Comparison of ENCODE assay signal across 10 cellular contexts in the genomic region with DNA sequence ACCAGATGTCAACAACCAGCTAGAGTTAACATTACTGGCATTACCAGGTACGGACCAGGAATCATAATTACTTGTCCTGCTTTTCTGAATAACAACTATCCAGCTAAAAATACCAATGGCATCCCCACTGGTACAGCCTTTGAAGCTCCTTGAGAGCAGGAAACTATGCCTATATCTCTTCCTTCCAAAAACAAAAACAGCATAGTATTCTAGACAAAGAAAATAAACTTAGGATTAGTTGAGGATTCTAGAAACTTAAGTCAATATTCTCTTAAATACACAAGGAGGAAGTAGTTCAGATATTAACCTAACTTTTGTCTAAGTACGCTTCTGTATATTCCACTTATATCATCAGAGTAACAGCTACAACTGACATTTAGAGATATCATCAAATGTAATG. TPM values are rescaled to one million over a fixed set of nuclear protein-coding genes. Genes with fewer than 3 reads are reported as not detected.
DNase-seq lines count a peak whose midpoint lies in the region; ATAC-seq and TF ChIP-seq lines count a peak whose summit lies in the region.
"Had no signal": no experiment of that assay in that cellular context is flagged by ENCODE, and none has a peak within 500 bp of the region (broad histone marks: within the 10 kb centered on the region; RNA-seq: fewer than 3 reads in every experiment).

No MANE protein-coding gene starts in this region.

- H3K9me3 ChIP-seq in smooth muscle cell (replicated peaks; ENCODE audit: low read depth): no peaks in the 10 kb centered on the region

- peak overlapping the region; percentile 100 for H3K9ac ChIP-seq in smooth muscle cell (ENCODE audit: low read depth)

- H4K20me1 ChIP-seq in smooth muscle cell (ENCODE audit: low read depth): peaks cover 72% of the 10 kb centered on the region

- no peak for TF ChIP-seq CTCF in VCaP (conservative IDR thresholded peaks at IDR 0.05)
- TF ChIP-seq CTCF in fibroblast of mammary gland (conservative IDR thresholded peaks at IDR 0.05; ENCODE audit: control insufficient read depth, insufficient read depth, low read depth, low read length): no peak
- no peak for TF ChIP-seq CTCF in smooth muscle cell (IDR thresholded peaks at IDR 0.05; ENCODE audit: borderline replicate concordance, insufficient read depth, poor library complexity, severe bottlenecking)
- TF ChIP-seq CTCF in omental fat pad (IDR thresholded peaks at IDR 0.05): no peak

- CTCF ChIA-PET in activated CD4-positive, alpha-beta T cell treated with anti-CD3 and anti-CD28 coated beads, Interleukin-2, amount 10 ng/mL, durations not matched to agents 7 days and 5 days (lab: Charles Lee): interaction anchor here (0.6 to 1.5 kb wide), 8 partner anchors 8 to 144 kb away, joined by 3 to 6 read pairs (median 4); no protein-coding TSS in a partner anchor

- POLR2A ChIA-PET in activated CD4-positive, alpha-beta T cell treated with anti-CD3 and anti-CD28 coated beads, Interleukin-2, amount 10 ng/mL, durations not matched to agents 7 days and 5 days (lab: Charles Lee): interaction anchor here (0.6 to 1.5 kb wide), 2 partner anchors 29 to 30 kb away, joined by 3 to 13 read pairs; a partner anchor contains a TSS

- no peaks in the 10 kb centered on the region for H3K9me3 Mint-ChIP-seq in activated CD4-positive, alpha-beta T cell treated with anti-CD3 and anti-CD28 coated beads, Interleukin-2, amount 10 ng/mL, durations not matched to agents 7 days and 5 days

- H3K27ac ChIP-seq in VCaP (peak overlapping the region; percentile 98; the same call in 1 of the 2 replicates), smooth muscle cell (ENCODE audit: low read depth) (peak overlapping the region; percentile 99)

- no peak for DNase-seq in activated CD4-positive, alpha-beta T cell treated with anti-CD3 and anti-CD28 coated beads, Interleukin-2, amount 10 ng/mL, durations not matched to agents 7 days and 5 days
- DNase-seq in activated CD4-positive, alpha-beta T cell treated with anti-CD3 and anti-CD28 coated beads, Interleukin-2, amount 50 U/mL, for 4 hours: no peak
- DNase-seq in fibroblast of mammary gland (ENCODE audit: low read depth): no peak
- no peak for DNase-seq in smooth muscle cell (lab: John Stamatoyannopoulos, UW; ENCODE audit: unreplicated experiment)
- no peak for DNase-seq in omental fat pad (ENCODE audit: low spot score)
- no peak for DNase-seq in NCI-H2171 treated with DMSO at 0.1 percent for 48 hours (lab: John Stamatoyannopoulos, UW)
- DNase-seq: left colon; stimulated activated CD8-positive, alpha-beta memory T cell treated with anti-CD3 and anti-CD28 coated beads, Interleukin-4, amount 100 ng/mL, for 48 hours had no signal

- ATAC-seq in omental fat pad (ENCODE audit: low FRiP score) (no peak), GM21717 (IDR thresholded peaks at IDR 0.05; ENCODE audit: unreplicated experiment) (no peak)
- ATAC-seq: left colon had no signal

- peaks cover 35% of the 10 kb centered on the region for H3K4me1 ChIP-seq in smooth muscle cell (ENCODE audit: low read depth)

- peak overlapping the region; percentile 69 for H3K4me3 Mint-ChIP-seq in activated CD4-positive, alpha-beta T cell treated with anti-CD3 and anti-CD28 coated beads, Interleukin-2, amount 10 ng/mL, durations not matched to agents 7 days and 5 days

- H3K4me3 ChIP-seq in fibroblast of mammary gland (ENCODE audit: control insufficient read depth, low read depth, low read length): peak overlapping the region; percentile 88
- peak overlapping the region; percentile 94 for H3K4me3 ChIP-seq in smooth muscle cell

- H3K27me3 ChIP-seq in smooth muscle cell (ENCODE audit: low read depth): no peaks in the 10 kb centered on the region

- H3K27me3 Mint-ChIP-seq in activated CD4-positive, alpha-beta T cell treated with anti-CD3 and anti-CD28 coated beads, Interleukin-2, amount 10 ng/mL, durations not matched to agents 7 days and 5 days: no peaks in the 10 kb centered on the region

- H3K79me2 ChIP-seq in smooth muscle cell (ENCODE audit: low read depth): peaks cover 93% of the 10 kb centered on the region

- peak overlapping the region; percentile 62 for H3K27ac Mint-ChIP-seq in activated CD4-positive, alpha-beta T cell treated with anti-CD3 and anti-CD28 coated beads, Interleukin-2, amount 10 ng/mL, durations not matched to agents 7 days and 5 days

- no peaks in the 10 kb centered on the region for H3F3A ChIP-seq in smooth muscle cell (ENCODE audit: low read depth)

- peaks cover 12% of the 10 kb centered on the region for H3K36me3 ChIP-seq in smooth muscle cell (ENCODE audit: low read depth)

- H3K4me2 ChIP-seq in smooth muscle cell: peak overlapping the region; percentile 94

- H3K4me1 Mint-ChIP-seq in activated CD4-positive, alpha-beta T cell treated with anti-CD3 and anti-CD28 coated beads, Interleukin-2, amount 10 ng/mL, durations not matched to agents 7 days and 5 days: peaks cover 43% of the 10 kb centered on the region

- H2AFZ ChIP-seq in smooth muscle cell (ENCODE audit: low read depth): no peak overlapping the region

- H3K36me3 Mint-ChIP-seq in activated CD4-positive, alpha-beta T cell treated with anti-CD3 and anti-CD28 coated beads, Interleukin-2, amount 10 ng/mL, durations not matched to agents 7 days and 5 days (ENCODE audit: low read depth): peaks cover 30% of the 10 kb centered on the region

- WGBS in smooth muscle cell (ENCODE audit: low lambda C conversion rate): 23% methylated on average over 2 of the region's 2 CpGs

RNA-seq across cellular contexts. Expression of a gene that starts 3.0 kb away (rescaled TPM):
- 100 to 1,000 TPM; 193 to 217 TPM for total RNA-seq in activated CD4-positive, alpha-beta T cell treated with anti-CD3 and anti-CD28 coated beads, Interleukin-2, amount 10 ng/mL, durations not matched to agents 7 days and 5 days
- total RNA-seq in smooth muscle cell (144 and 166 TPM in 2 replicates), omental fat pad (100 to 1,000 TPM in 2 of 4 donors, 10 to 100 TPM in 2; 70.2 to 152 (median 94.4) TPM)
- 50.5 and 60.4 TPM in 2 replicates for polyA plus RNA-seq in smooth muscle cell

RNA-seq across cellular contexts. Expression of a gene that starts 28.8 kb away (rescaled TPM):
- 10 to 100 TPM; 11.5 to 13.2 TPM for total RNA-seq in activated CD4-positive, alpha-beta T cell treated with anti-CD3 and anti-CD28 coated beads, Interleukin-2, amount 10 ng/mL, durations not matched to agents 7 days and 5 days
- total RNA-seq in smooth muscle cell: 48.9 and 92.8 TPM in 2 replicates
- 31.5 and 43.4 TPM in 2 replicates for polyA plus RNA-seq in smooth muscle cell
- 10 to 100 TPM; 32.1 to 50.4 (median 41.0) TPM for total RNA-seq in omental fat pad
